In genomic region chr17:43308999-43309398, GRCh38 we compare ENCODE assay signal across 24 cellular contexts.
A peak's percentile ranks its signal among the peaks of the same experiment; 100 is the strongest.
DNase-seq lines count a peak whose midpoint lies in the region; ATAC-seq and TF ChIP-seq lines count a peak whose summit lies in the region.
"Had no signal": no experiment of that assay in that cellular context is flagged by ENCODE, and none has a peak within 500 bp of the region (broad histone marks: within the 10 kb centered on the region; RNA-seq: fewer than 3 reads in every experiment).

No MANE protein-coding gene starts in this region.

- H3K4me3 ChIP-seq in epithelial cell of proximal tubule (ENCODE audit: low read depth, low read length) (no peak overlapping the region), brain microvascular endothelial cell (ENCODE audit: low read depth, low read length) (no peak overlapping the region), BE2C (ENCODE audit: low read depth, low read length) (no peak overlapping the region)
- H3K4me3 ChIP-seq: GM23248, K562, SJSA1, tibial nerve had no signal

- H3K36me3 ChIP-seq in brain microvascular endothelial cell (replicated peaks) (no peaks in the 10 kb centered on the region), BE2C (no peaks in the 10 kb centered on the region)
- H3K36me3 ChIP-seq: SJSA1, tibial nerve had no signal

- H3K27me3 ChIP-seq in brain microvascular endothelial cell (replicated peaks) = no peaks in the 10 kb centered on the region
- no peaks in the 10 kb centered on the region for H3K27me3 ChIP-seq in BE2C
- H3K27me3 ChIP-seq: SJSA1, tibial nerve had no signal

- TF ChIP-seq CTCF in epithelial cell of proximal tubule (conservative IDR thresholded peaks at IDR 0.05; ENCODE audit: low read depth, low read length) (no peak), progenitor cell of endocrine pancreas (IDR thresholded peaks at IDR 0.05; ENCODE audit: unreplicated experiment) (no peak), brain microvascular endothelial cell (IDR thresholded peaks at IDR 0.05; ENCODE audit: low read depth, low read length, missing control alignments) (no peak), BE2C (IDR thresholded peaks at IDR 0.05; ENCODE audit: low read depth, low read length) (no peak)

- H3K4me3 Mint-ChIP-seq in progenitor cell of endocrine pancreas (ENCODE audit: low read depth) = no peak overlapping the region
- H3K4me3 Mint-ChIP-seq: activated T-helper 17 cell treated with anti-CD3 and anti-CD28 coated beads, Interleukin-2, amount 50 U/mL, for 72 hours; HFFc6; mesothelial cell of epicardium had no signal

- H3K27me3 Mint-ChIP-seq in progenitor cell of endocrine pancreas = no peaks in the 10 kb centered on the region
- H3K27me3 Mint-ChIP-seq: activated T-helper 17 cell treated with anti-CD3 and anti-CD28 coated beads, Interleukin-2, amount 50 U/mL, for 72 hours had no signal

- no peak overlapping the region for H3K27ac ChIP-seq in brain microvascular endothelial cell
- H3K27ac ChIP-seq: GM23248, SJSA1, tibial nerve had no signal

- H3K27ac Mint-ChIP-seq in progenitor cell of endocrine pancreas = peak overlapping the region; percentile 37
- H3K27ac Mint-ChIP-seq: activated T-helper 17 cell treated with anti-CD3 and anti-CD28 coated beads, Interleukin-2, amount 50 U/mL, for 72 hours; HFFc6; mesothelial cell of epicardium had no signal

- in situ Hi-C loops in brain microvascular endothelial cell (cut with HindIII; ENCODE audit: low pct_ligation_motif_present, low sequenced_read_pairs) = no loop called here

- no peaks in the 10 kb centered on the region for H3K36me3 Mint-ChIP-seq in progenitor cell of endocrine pancreas (ENCODE audit: insufficient read depth)
- H3K36me3 Mint-ChIP-seq: mesothelial cell of epicardium had no signal

- H3K9me3 ChIP-seq in BE2C = no peaks in the 10 kb centered on the region
- H3K9me3 ChIP-seq: SJSA1, tibial nerve had no signal

- ATAC-seq in GM18867 (IDR thresholded peaks at IDR 0.05; ENCODE audit: unreplicated experiment) = no peak
- ATAC-seq: activated T-helper 17 cell treated with anti-CD3 and anti-CD28 coated beads, Interleukin-2, amount 50 U/mL, for 72 hours; K562; left ventricle myocardium superior had no signal

- H3K4me1 ChIP-seq in BE2C = 0 out of 2 replicates have a peak, but pooled peaks cover 3% of the 10 kb centered on the region
- H3K4me1 ChIP-seq: SJSA1, tibial nerve had no signal

- H3K4me1 Mint-ChIP-seq in progenitor cell of endocrine pancreas (ENCODE audit: low read depth) = no peaks in the 10 kb centered on the region
- H3K4me1 Mint-ChIP-seq: activated T-helper 17 cell treated with anti-CD3 and anti-CD28 coated beads, Interleukin-2, amount 50 U/mL, for 72 hours; mesothelial cell of epicardium had no signal

- no peaks in the 10 kb centered on the region for H3K9me3 Mint-ChIP-seq in progenitor cell of endocrine pancreas (ENCODE audit: low read depth)
- H3K9me3 Mint-ChIP-seq: activated T-helper 17 cell treated with anti-CD3 and anti-CD28 coated beads, Interleukin-2, amount 50 U/mL, for 72 hours; HFFc6; mesothelial cell of epicardium had no signal

- DNase-seq in COLO829 (ENCODE audit: low spot score) = peak; percentile 48
- peak; percentile 36 for DNase-seq in NAMALWA (ENCODE audit: low spot score)
- peak; percentile 18 for DNase-seq in epithelial cell of proximal tubule (ENCODE audit: low read depth)
- no peak for DNase-seq in progenitor cell of endocrine pancreas (ENCODE audit: low spot score, unreplicated experiment)
- no peak for DNase-seq in brain microvascular endothelial cell
- DNase-seq in BE2C = no peak
- DNase-seq: activated naive CD4-positive, alpha-beta T cell treated with anti-CD3 and anti-CD28 coated beads, Interleukin-2, amount 50 U/mL, for 16 hours; anterior cingulate cortex; effector CD8-positive, alpha-beta T cell; erythroblast; HFFc6; islet precursor cell; left ventricle myocardium superior; NCI-H1092 treated with DMSO at 0.1 percent for 48 hours; NCI-H187; stimulated activated CD4-positive, alpha-beta T cell treated with anti-CD3 and anti-CD28 coated beads, Interleukin-4, amount 100 ng/mL, for 24 hours; T1000 had no signal

Comparison
In these comparisons a context has a peak if more than half of its experiments do, and no peak if none do; other contexts are left out.
1. DNase-seq: peak in COLO829 (single experiment), NAMALWA (single experiment) and epithelial cell of proximal tubule (single experiment); none in progenitor cell of endocrine pancreas (single experiment), brain microvascular endothelial cell (single experiment) and BE2C (single experiment).